Comparison of ENCODE assay signal across 26 cellular contexts in genomic region chr2:211664321-211664720, GRCh38.
DNase-seq lines count a peak whose midpoint lies in the region; TF ChIP-seq lines count a peak whose summit lies in the region.
"Had no signal": no experiment of that assay in that cellular context is flagged by ENCODE, and none has a peak within 500 bp of the region (broad histone marks: within the 10 kb centered on the region; RNA-seq: fewer than 3 reads in every experiment).

No MANE protein-coding gene starts in this region.

- H3K4me1 ChIP-seq in A673 (ENCODE audit: insufficient read depth, low read length, poor library complexity, severe bottlenecking) (peaks cover 23% of the 10 kb centered on the region), HAP-1 (peaks cover 12% of the 10 kb centered on the region), endodermal cell (ENCODE audit: control insufficient read depth, insufficient read depth, low read length) (no peaks in the 10 kb centered on the region), smooth muscle cell (ENCODE audit: low read depth) (no peaks in the 10 kb centered on the region), mesenchymal stem cell (ENCODE audit: control insufficient read depth, insufficient read depth, low read depth, low read length) (no peaks in the 10 kb centered on the region)
- H3K4me1 ChIP-seq: A549, BLaER1 had no signal

- POLR2A ChIA-PET in A673 (lab: Charles Lee; ENCODE audit: low non-redundant PET) = no interaction called here

- H2BK12ac ChIP-seq in mesenchymal stem cell (ENCODE audit: low read length in 2 of 2) = no peak overlapping the region

- no peak overlapping the region for H3K4me3 ChIP-seq in A673 (ENCODE audit: low read depth, low read length, poor library complexity, severe bottlenecking)
- no peak overlapping the region for H3K4me3 ChIP-seq in HAP-1
- H3K4me3 ChIP-seq in endodermal cell (ENCODE audit: low read length) = no peak overlapping the region
- no peak overlapping the region for H3K4me3 ChIP-seq in smooth muscle cell
- no peak overlapping the region for H3K4me3 ChIP-seq in mesenchymal stem cell (ENCODE audit: insufficient read depth in 1 of 2, low read depth in 1 of 2, low read length in 2 of 2)
- H3K4me3 ChIP-seq: A549, BLaER1, GM12878 had no signal

- intact Hi-C loops in A673 (cut with micrococcal nuclease; ENCODE audit: unreplicated experiment) = no loop called here

- H3K79me1 ChIP-seq in mesenchymal stem cell (replicated peaks; ENCODE audit: low read length, poor library complexity, severe bottlenecking) = no peaks in the 10 kb centered on the region

- no peak overlapping the region for H4K91ac ChIP-seq in mesenchymal stem cell (ENCODE audit: low read length)

- H3K79me2 ChIP-seq in smooth muscle cell (ENCODE audit: low read depth) = no peaks in the 10 kb centered on the region

- BruUV-seq in A673 (replicated peaks; lab: Mats Ljungman, UMichigan) = no TSS peak

- no peaks in the 10 kb centered on the region for H3K9me3 Mint-ChIP-seq in endodermal cell

- H3K4me2 ChIP-seq in smooth muscle cell = no peak overlapping the region
- H3K4me2 ChIP-seq in mesenchymal stem cell (ENCODE audit: low read length, poor library complexity, severe bottlenecking) = no peak overlapping the region
- H3K4me2 ChIP-seq: A549, BLaER1 had no signal

- no peak overlapping the region for H2BK15ac ChIP-seq in mesenchymal stem cell (ENCODE audit: low read depth, poor library complexity, severe bottlenecking)

- no peaks in the 10 kb centered on the region for H3K36me3 Mint-ChIP-seq in endodermal cell (ENCODE audit: low read depth)
- H3K36me3 Mint-ChIP-seq: CD14-positive monocyte; CD4-positive, alpha-beta memory T cell; CD4-positive, CD25-positive, alpha-beta regulatory T cell; CD8-positive, alpha-beta memory T cell had no signal

- H3K9me3 ChIP-seq in A673 (ENCODE audit: low read depth, low read length, poor library complexity, severe bottlenecking) = no peaks in the 10 kb centered on the region
- H3K9me3 ChIP-seq in HAP-1 = no peaks in the 10 kb centered on the region
- no peaks in the 10 kb centered on the region for H3K9me3 ChIP-seq in endodermal cell (ENCODE audit: control insufficient read depth, low read length)
- H3K9me3 ChIP-seq in smooth muscle cell (replicated peaks; ENCODE audit: low read depth) = no peaks in the 10 kb centered on the region
- H3K9me3 ChIP-seq in mesenchymal stem cell (ENCODE audit: control insufficient read depth, low read length) = no peaks in the 10 kb centered on the region
- H3K9me3 ChIP-seq: A549, BE2C, BLaER1 had no signal

- WGBS in endodermal cell (ENCODE audit: insufficient coverage in 1 of 2, insufficient read length in 1 of 2), 2 experiments = 75 to 100% methylated on average over 1 of the region's 2 CpGs
- WGBS in smooth muscle cell (ENCODE audit: low lambda C conversion rate) = 80% methylated on average over 2 of the region's 2 CpGs
- 83% methylated on average over 1 of the region's 2 CpGs for WGBS in mesenchymal stem cell

- in situ Hi-C loops in HAP-1 (cut with MboI; ENCODE audit: low sequenced_read_pairs) = no loop called here

- no peak overlapping the region for H3K18ac ChIP-seq in mesenchymal stem cell (ENCODE audit: low read depth in 1 of 2, low read length in 2 of 2)

- H3F3A ChIP-seq in smooth muscle cell (ENCODE audit: low read depth) = no peaks in the 10 kb centered on the region

- H3K23ac ChIP-seq in mesenchymal stem cell (ENCODE audit: low read length in 2 of 2) = no peak overlapping the region

- H4K20me1 ChIP-seq in smooth muscle cell (ENCODE audit: low read depth) = no peaks in the 10 kb centered on the region
- H4K20me1 ChIP-seq: BLaER1 had no signal

- peak overlapping the region; percentile 47 for H3K27ac ChIP-seq in A673 (ENCODE audit: low read depth, low read length, poor library complexity, severe bottlenecking)
- H3K27ac ChIP-seq in endodermal cell (ENCODE audit: low read depth, low read length) = no peak overlapping the region
- H3K27ac ChIP-seq in smooth muscle cell (ENCODE audit: low read depth) = no peak overlapping the region
- no peak overlapping the region for H3K27ac ChIP-seq in mesenchymal stem cell (ENCODE audit: low read length, poor library complexity, severe bottlenecking)
- H3K27ac ChIP-seq: 22Rv1, A549, BLaER1 had no signal

- no peak overlapping the region for H2BK5ac ChIP-seq in mesenchymal stem cell (ENCODE audit: low read depth, low read length, poor library complexity, severe bottlenecking)

- H3K27me3 ChIP-seq in A673 (replicated peaks; ENCODE audit: insufficient read depth, low read depth, low read length, poor library complexity) (no peaks in the 10 kb centered on the region), HAP-1 (ENCODE audit: low read depth) (peaks cover 11% of the 10 kb centered on the region), endodermal cell (ENCODE audit: control insufficient read depth, insufficient read depth, low read length, poor library complexity, severe bottlenecking) (no peaks in the 10 kb centered on the region), smooth muscle cell (ENCODE audit: low read depth) (no peaks in the 10 kb centered on the region), mesenchymal stem cell (ENCODE audit: control insufficient read depth in 1 of 2, insufficient read depth in 1 of 2, low read length in 2 of 2) (no peaks in the 10 kb centered on the region)
- H3K27me3 ChIP-seq: BE2C, BLaER1 had no signal

- peak overlapping the region; percentile 67 for H3K27ac Mint-ChIP-seq in endodermal cell
- H3K27ac Mint-ChIP-seq: CD14-positive monocyte; CD4-positive, alpha-beta memory T cell; CD4-positive, CD25-positive, alpha-beta regulatory T cell; CD8-positive, alpha-beta memory T cell had no signal

- H3K14ac ChIP-seq in mesenchymal stem cell (ENCODE audit: low read length in 2 of 2) = no peak overlapping the region

- peak overlapping the region; percentile 49 for H2AFZ ChIP-seq in smooth muscle cell (ENCODE audit: low read depth)
- no peak overlapping the region for H2AFZ ChIP-seq in mesenchymal stem cell (ENCODE audit: low read depth, low read length)

- TF ChIP-seq CTCF in A673 (conservative IDR thresholded peaks at IDR 0.05; ENCODE audit: low read depth, low read length) (no peak), endodermal cell (conservative IDR thresholded peaks at IDR 0.05) (no peak), smooth muscle cell (IDR thresholded peaks at IDR 0.05; ENCODE audit: borderline replicate concordance, insufficient read depth, poor library complexity, severe bottlenecking) (no peak)

- no peak overlapping the region for H2BK120ac ChIP-seq in mesenchymal stem cell (ENCODE audit: low read depth, low read length)

- H3K36me3 ChIP-seq in A673 (ENCODE audit: insufficient read depth, low read length, poor library complexity, severe bottlenecking) (no peaks in the 10 kb centered on the region), HAP-1 (replicated peaks) (no peaks in the 10 kb centered on the region), endodermal cell (ENCODE audit: control insufficient read depth, insufficient read depth, low read length) (no peaks in the 10 kb centered on the region), smooth muscle cell (ENCODE audit: low read depth) (no peaks in the 10 kb centered on the region), mesenchymal stem cell (ENCODE audit: control insufficient read depth in 1 of 2, insufficient read depth in 2 of 2, low read depth in 1 of 2, low read length in 2 of 2) (no peaks in the 10 kb centered on the region)
- H3K36me3 ChIP-seq: BE2C, BLaER1 had no signal

- H3K4me1 Mint-ChIP-seq in endodermal cell = peaks cover 13% of the 10 kb centered on the region
- H3K4me1 Mint-ChIP-seq: CD14-positive monocyte; CD4-positive, alpha-beta memory T cell; CD8-positive, alpha-beta memory T cell had no signal

- CTCF ChIA-PET in A673 (lab: Charles Lee) = no interaction called here

- H3K9ac ChIP-seq in endodermal cell (ENCODE audit: extremely low read depth, low read length, poor library complexity, severe bottlenecking) = no peak overlapping the region
- H3K9ac ChIP-seq in smooth muscle cell (ENCODE audit: low read depth) = no peak overlapping the region
- H3K9ac ChIP-seq in mesenchymal stem cell (ENCODE audit: low read length) = no peak overlapping the region
- H3K9ac ChIP-seq: BLaER1 had no signal

- no peak overlapping the region for H3K4ac ChIP-seq in mesenchymal stem cell (ENCODE audit: low read depth in 1 of 2, low read length in 2 of 2)

- no peak for DNase-seq in A673 (ENCODE audit: low spot score)
- DNase-seq in HAP-1 (ENCODE audit: low spot score in 2 of 2) = peak; percentile 18 to 91
- no peak for DNase-seq in endodermal cell
- DNase-seq in smooth muscle cell (lab: John Stamatoyannopoulos, UW; ENCODE audit: unreplicated experiment) = no peak
- no peak for DNase-seq in stimulated activated CD4-positive, alpha-beta T cell treated with anti-CD3 and anti-CD28 coated beads, Interleukin-4, amount 100 ng/mL, for 24 hours
- no peak for DNase-seq in retina
- DNase-seq in mesenchymal stem cell = no peak
- DNase-seq: ACHN; BE2C; C1 segment of cervical spinal cord; CD4-positive, alpha-beta memory T cell; CD4-positive, CD25-positive, alpha-beta regulatory T cell; CD8-positive, alpha-beta memory T cell; COR-L47; DMS 273 treated with DMSO at 0.1 percent for 48 hours; DMS153; DMS53; DMS79; DND-41; EL; GDM1 had no signal

- H2AK5ac ChIP-seq in mesenchymal stem cell (ENCODE audit: low read length, severe bottlenecking) = no peak overlapping the region

- H3K4me3 Mint-ChIP-seq in endodermal cell = no peak overlapping the region
- H3K4me3 Mint-ChIP-seq: CD14-positive monocyte; CD4-positive, CD25-positive, alpha-beta regulatory T cell; CD8-positive, alpha-beta memory T cell had no signal

- H4K8ac ChIP-seq in mesenchymal stem cell (ENCODE audit: low read length) = no peak overlapping the region

- no peaks in the 10 kb centered on the region for H3K27me3 Mint-ChIP-seq in endodermal cell (ENCODE audit: insufficient read depth)
- H3K27me3 Mint-ChIP-seq: CD4-positive, alpha-beta memory T cell; CD4-positive, CD25-positive, alpha-beta regulatory T cell had no signal

Comparison
In these comparisons a context has a peak if more than half of its experiments do, and no peak if none do; other contexts are left out.
1. DNase-seq: peak in HAP-1 (2 of 2); none in A673 (single experiment), endodermal cell (single experiment), smooth muscle cell (single experiment), stimulated activated CD4-positive, alpha-beta T cell treated with anti-CD3 and anti-CD28 coated beads, Interleukin-4, amount 100 ng/mL, for 24 hours (single experiment), retina (single experiment) and mesenchymal stem cell (single experiment).